Comparison of ENCODE assay signal across 16 cellular contexts in the genomic region with DNA sequence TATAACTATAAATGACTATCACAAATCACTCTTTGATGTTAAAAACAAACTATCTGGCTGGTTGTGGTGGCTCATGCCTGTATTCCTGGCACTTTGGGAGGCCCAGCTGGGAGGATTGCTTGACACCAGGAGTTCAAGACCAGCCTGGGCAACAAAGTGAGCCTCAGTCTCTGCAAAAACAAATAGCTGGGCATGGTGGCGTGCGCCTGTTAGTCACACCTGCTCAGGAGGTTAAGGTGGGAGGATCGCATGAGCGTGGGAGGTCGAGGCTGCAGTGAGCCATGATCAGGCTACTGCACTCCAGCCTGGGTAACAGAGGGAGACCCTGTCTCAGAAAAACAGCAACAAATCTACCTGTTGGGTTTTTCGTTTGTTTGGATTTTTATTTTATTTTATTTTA. TPM values are rescaled to one million over a fixed set of nuclear protein-coding genes. Genes with fewer than 3 reads are reported as not detected.
DNase-seq lines count a peak whose midpoint lies in the region; ATAC-seq and TF ChIP-seq lines count a peak whose summit lies in the region.
"Had no signal": no experiment of that assay in that cellular context is flagged by ENCODE, and none has a peak within 500 bp of the region (broad histone marks: within the 10 kb centered on the region; RNA-seq: fewer than 3 reads in every experiment).

No MANE protein-coding gene starts in this region.

- POLR2A ChIA-PET in PC-9 (lab: Charles Lee; ENCODE audit: unreplicated experiment): interaction anchor here (0.6 kb wide), 1 partner anchor 66 kb away, joined by 5 read pairs; no protein-coding TSS in a partner anchor

- H3K4me3 ChIP-seq in PC-9 (peak overlapping the region; percentile 6; the same call in 1 of the 2 replicates), thoracic aorta (no peak overlapping the region)
- H3K4me3 ChIP-seq: hepatocyte, psoas muscle had no signal

- peaks cover 3% of the 10 kb centered on the region for H3K9me3 Mint-ChIP-seq in activated naive CD4-positive, alpha-beta T cell treated with anti-CD3 and anti-CD28 coated beads for 36 hours
- peaks cover 0 to 21% of the 10 kb centered on the region in 2 donors for H3K9me3 Mint-ChIP-seq in activated naive CD4-positive, alpha-beta T cell treated with anti-CD3 and anti-CD28 coated beads, Interleukin-2, amount 50 U/mL, for 72 hours
- no peaks in the 10 kb centered on the region for H3K9me3 Mint-ChIP-seq in glutamatergic neuron (ENCODE audit: unreplicated experiment)
- H3K9me3 Mint-ChIP-seq: naive B cell had no signal

- peak overlapping the region; percentile 39 for H3K27ac Mint-ChIP-seq in activated naive CD4-positive, alpha-beta T cell treated with anti-CD3 and anti-CD28 coated beads for 36 hours
- H3K27ac Mint-ChIP-seq in activated naive CD4-positive, alpha-beta T cell treated with anti-CD3 and anti-CD28 coated beads, Interleukin-2, amount 50 U/mL, for 72 hours: no peak overlapping the region
- H3K27ac Mint-ChIP-seq in glutamatergic neuron (ENCODE audit: unreplicated experiment): no peak overlapping the region

- peaks cover 57% of the 10 kb centered on the region for H3K79me2 ChIP-seq in PC-9 (ENCODE audit: low read depth)
- H3K79me2 ChIP-seq: hepatocyte had no signal

- no TSS peak for BruUV-seq in PC-9 (replicated peaks; lab: Mats Ljungman, UMichigan)

- no peak overlapping the region for H2AFZ ChIP-seq in PC-9
- H2AFZ ChIP-seq: hepatocyte had no signal

- H3K4me2 ChIP-seq in PC-9: peak overlapping the region; percentile 54

- peaks cover 48% of the 10 kb centered on the region for H3K4me1 Mint-ChIP-seq in activated naive CD4-positive, alpha-beta T cell treated with anti-CD3 and anti-CD28 coated beads for 36 hours (ENCODE audit: low read depth)
- no peaks in the 10 kb centered on the region for H3K4me1 Mint-ChIP-seq in glutamatergic neuron (ENCODE audit: low read depth, unreplicated experiment)

- H3K9me3 ChIP-seq in PC-9 (ENCODE audit: insufficient read depth, low read depth): peaks cover 4% of the 10 kb centered on the region; the same call in 1 of the 2 replicates
- no peaks in the 10 kb centered on the region for H3K9me3 ChIP-seq in thoracic aorta
- H3K9me3 ChIP-seq: psoas muscle had no signal

- no peaks in the 10 kb centered on the region for H3K36me3 Mint-ChIP-seq in activated naive CD4-positive, alpha-beta T cell treated with anti-CD3 and anti-CD28 coated beads for 36 hours (ENCODE audit: low read depth)
- H3K36me3 Mint-ChIP-seq in activated naive CD4-positive, alpha-beta T cell treated with anti-CD3 and anti-CD28 coated beads, Interleukin-2, amount 50 U/mL, for 72 hours: peaks cover 0 to 19% of the 10 kb centered on the region in 2 donors
- no peaks in the 10 kb centered on the region for H3K36me3 Mint-ChIP-seq in glutamatergic neuron (ENCODE audit: unreplicated experiment)
- H3K36me3 Mint-ChIP-seq: naive B cell had no signal

- no peaks in the 10 kb centered on the region for H3K36me3 ChIP-seq in PC-9 (ENCODE audit: low read depth)
- no peaks in the 10 kb centered on the region for H3K36me3 ChIP-seq in thoracic aorta

- H4K20me1 ChIP-seq in PC-9 (ENCODE audit: insufficient read depth): no peaks in the 10 kb centered on the region

- no peak for TF ChIP-seq CTCF in PC-9 (conservative IDR thresholded peaks at IDR 0.05)
- TF ChIP-seq CTCF in thoracic aorta (IDR thresholded peaks at IDR 0.05): no peak
- TF ChIP-seq CTCF in glutamatergic neuron (IDR thresholded peaks at IDR 0.05; ENCODE audit: partially characterized antibody, unreplicated experiment): no peak

- H3K4me1 ChIP-seq in PC-9 (replicated peaks; ENCODE audit: insufficient read depth): peaks cover 73% of the 10 kb centered on the region
- H3K4me1 ChIP-seq in thoracic aorta (ENCODE audit: control insufficient read depth in 1 of 2, low read depth in 2 of 2): peaks cover 22 to 66% of the 10 kb centered on the region in 2 donors

- H3K27me3 Mint-ChIP-seq in activated naive CD4-positive, alpha-beta T cell treated with anti-CD3 and anti-CD28 coated beads for 36 hours (ENCODE audit: low read depth): no peaks in the 10 kb centered on the region
- peaks cover 5% of the 10 kb centered on the region for H3K27me3 Mint-ChIP-seq in glutamatergic neuron (ENCODE audit: unreplicated experiment)

- no peak for ATAC-seq in activated naive CD4-positive, alpha-beta T cell treated with anti-CD3 and anti-CD28 coated beads, Interleukin-2, amount 50 U/mL, for 72 hours
- ATAC-seq in thoracic aorta (ENCODE audit: insufficient number of reproducible peaks, low FRiP score, low read depth) (no peak), GM18861 (IDR thresholded peaks at IDR 0.05; ENCODE audit: unreplicated experiment) (no peak)
- ATAC-seq: left cardiac atrium, psoas muscle had no signal

- no peaks in the 10 kb centered on the region for H3K9me2 ChIP-seq in PC-9 (ENCODE audit: insufficient read depth)

- H3K27ac ChIP-seq in PC-9 (peak overlapping the region; percentile 99), epithelial cell of prostate (peak overlapping the region; percentile 99), thoracic aorta (peak overlapping the region; percentile 90 to 91)

- H3K4me3 Mint-ChIP-seq in activated naive CD4-positive, alpha-beta T cell treated with anti-CD3 and anti-CD28 coated beads for 36 hours: no peak overlapping the region
- H3K4me3 Mint-ChIP-seq in glutamatergic neuron (ENCODE audit: unreplicated experiment): no peak overlapping the region
- H3K4me3 Mint-ChIP-seq: naive B cell had no signal

- peaks cover 65% of the 10 kb centered on the region for H3F3A ChIP-seq in PC-9 (ENCODE audit: insufficient read depth, low read depth)

- CTCF ChIA-PET in activated naive CD4-positive, alpha-beta T cell treated with anti-CD3 and anti-CD28 coated beads for 36 hours (lab: Charles Lee): interaction anchor here (1.0 to 1.6 kb wide), 4 partner anchors 11 to 83 kb away, joined by 3 to 6 read pairs (median 4); no protein-coding TSS in a partner anchor
- CTCF ChIA-PET in PC-9 (lab: Charles Lee): no interaction called here

- intact Hi-C loops in activated naive CD4-positive, alpha-beta T cell treated with anti-CD3 and anti-CD28 coated beads for 36 hours (cut with micrococcal nuclease): loop anchor here (1.0 kb wide), 2 partner anchors 66 to 82 kb away; partner anchors contain the start of gene EID3
- intact Hi-C loops in PC-9 (cut with micrococcal nuclease; ENCODE audit: unreplicated experiment): loop anchor here (5.0 kb wide), 1 partner anchor 36 kb away; no protein-coding TSS in a partner anchor

- H3K27me3 ChIP-seq in PC-9 (ENCODE audit: insufficient read depth, low read depth) (no peaks in the 10 kb centered on the region), thoracic aorta (replicated peaks; ENCODE audit: insufficient read depth) (no peaks in the 10 kb centered on the region)
- H3K27me3 ChIP-seq: hepatocyte had no signal

- peak; percentile 14 for DNase-seq in activated naive CD4-positive, alpha-beta T cell treated with anti-CD3 and anti-CD28 coated beads for 36 hours
- no peak for DNase-seq in activated naive CD4-positive, alpha-beta T cell treated with anti-CD3 and anti-CD28 coated beads, Interleukin-2, amount 50 U/mL, for 72 hours (ENCODE audit: low spot score in 2 of 2)
- no peak for DNase-seq in PC-9
- DNase-seq in epithelial cell of prostate (ENCODE audit: low read depth, low spot score): no peak
- DNase-seq in thoracic aorta (ENCODE audit: low spot score): no peak
- no peak for DNase-seq in NCI-H524 treated with DMSO at 0.1 percent for 48 hours (lab: John Stamatoyannopoulos, UW)
- DNase-seq in glutamatergic neuron: no peak
- DNase-seq: activated CD8-positive, alpha-beta memory T cell treated with anti-CD3 and anti-CD28 coated beads for 24 hours; GOT3; left cardiac atrium; naive B cell; psoas muscle; SHP77 treated with DMSO at 0.1 percent for 48 hours; T1000 had no signal

RNA-seq across cellular contexts. Expression of gene TXNRD1, which starts 5.4 kb away (rescaled TPM):
- total RNA-seq in activated naive CD4-positive, alpha-beta T cell treated with anti-CD3 and anti-CD28 coated beads for 36 hours: 10 to 100 TPM; 86.0 to 86.9 TPM
- total RNA-seq in activated naive CD4-positive, alpha-beta T cell treated with anti-CD3 and anti-CD28 coated beads, Interleukin-2, amount 50 U/mL, for 72 hours: 100 to 1,000 TPM in 1 of 2 donors, 10 to 100 TPM in 1; 86.4 to 160 TPM
- total RNA-seq in PC-9 (2021): 1,205 and 1,250 TPM in 2 replicates
- total RNA-seq in thoracic aorta: 100 to 1,000 TPM; 269 to 332 TPM
- total RNA-seq in glutamatergic neuron (ENCODE audit: unreplicated experiment): 81.1 TPM
